Comparison of ENCODE assay signal across 1 cellular context in the genomic region with DNA sequence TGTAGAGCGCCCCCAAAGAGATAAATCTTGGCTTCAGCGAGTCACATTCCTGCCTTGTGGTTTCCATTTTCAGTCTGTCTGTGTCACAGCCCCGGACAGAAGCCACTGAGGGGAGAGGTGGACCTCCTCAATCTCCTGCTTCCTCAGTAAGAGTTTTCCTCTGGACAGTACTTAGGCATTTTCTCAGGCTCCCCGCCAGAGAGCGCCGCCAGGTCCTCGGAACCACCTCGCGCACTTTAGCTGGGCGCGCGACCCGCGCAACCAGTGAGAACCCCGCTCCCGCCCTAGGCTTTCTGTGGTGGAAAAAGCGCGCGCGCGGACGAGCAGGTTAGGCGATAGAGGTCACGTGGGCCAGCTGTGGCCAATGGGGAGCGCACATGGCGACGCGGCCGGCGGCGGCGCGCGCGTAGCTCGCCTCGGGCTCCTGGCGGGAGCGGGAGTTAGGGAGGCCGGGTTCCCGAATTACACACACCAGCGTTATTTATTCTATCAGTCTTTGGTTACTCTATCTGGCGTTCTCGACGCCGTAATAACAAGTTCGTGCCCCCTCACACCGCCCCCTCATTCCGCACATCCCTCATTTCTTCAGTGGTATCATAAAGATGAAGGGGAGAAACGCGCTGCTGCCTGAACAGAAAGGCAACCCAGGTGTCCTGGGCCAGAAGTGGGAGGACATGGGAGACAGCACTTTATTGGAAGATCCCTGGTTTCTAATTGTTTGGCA.
A peak's percentile ranks its signal among the peaks of the same experiment; 100 is the strongest.
TF ChIP-seq lines count a peak whose summit lies in the region.

No MANE protein-coding gene starts in this region.

TF ChIP-seq in K562, 482 proteins besides CTCF, POLR2A, EP300 and RAD21 (continued from another document and continues in another):
- TF ChIP-seq ZNF592 (IDR thresholded peaks at IDR 0.05) (peak; percentile 78), NRF1 (conservative IDR thresholded peaks at IDR 0.05 in 1 of 2, IDR thresholded peaks at IDR 0.05 in 1 of 2) (peak; percentile 91 to 92), ZNF780A (CRISPR knock-in tag; IDR thresholded peaks at IDR 0.05) (no peak), SP1 (CRISPR knock-in tag; IDR thresholded peaks at IDR 0.05) (peak; percentile 61; the same call in 1 of the 2 replicates), AFF1 (IDR thresholded peaks at IDR 0.05; ENCODE audit: low read depth in 1 of 2, partially characterized antibody in 2 of 2) (peak in 1 of 2 experiments; percentile 29), FOSL1 (tag; conservative IDR thresholded peaks at IDR 0.05) (peak; percentile 70; the same call in 1 of the 2 replicates), POLR2B (IDR thresholded peaks at IDR 0.05; ENCODE audit: low read depth, partially characterized antibody) (peak; percentile 76), ZNF239 (CRISPR knock-in tag; IDR thresholded peaks at IDR 0.05) (no peak), BACH1 (tag; IDR thresholded peaks at IDR 0.05) (peak; percentile 21; the same call in 1 of the 2 replicates), USF2 (CRISPR knock-in tag; IDR thresholded peaks at IDR 0.05) (peak; percentile 100), PHF8 (IDR thresholded peaks at IDR 0.05; ENCODE audit: borderline replicate concordance, low read length) (peak; percentile 88), ESRRB (CRISPR knock-in tag; IDR thresholded peaks at IDR 0.05; ENCODE audit: borderline replicate concordance) (no peak), ZKSCAN1 (IDR thresholded peaks at IDR 0.05; ENCODE audit: low read depth, low read length) (peak; percentile 45; the same call in 1 of the 2 replicates), BHLHE40 (IDR thresholded peaks at IDR 0.05; ENCODE audit: low read length) (peak; percentile 78), LCOR (CRISPR knock-in tag; IDR thresholded peaks at IDR 0.05) (peak; percentile 97), SRSF7 (optimal IDR thresholded peaks at IDR 0.05; ENCODE audit: low read depth, low read length) (no peak), CXXC5 (CRISPR knock-in tag; IDR thresholded peaks at IDR 0.05) (peak; percentile 95), ZC3H8 (IDR thresholded peaks at IDR 0.05) (no peak), SIN3A (IDR thresholded peaks at IDR 0.05; ENCODE audit: borderline replicate concordance in 2 of 2, control insufficient read depth in 1 of 2, low read depth in 2 of 2, low read length in 2 of 2) (0 out of 4 replicates have a peak, but pooled peaks of 1 of the 2 experiments have one; percentile 43), L3MBTL2 (IDR thresholded peaks at IDR 0.05) (peak; percentile 96), KDM5B (IDR thresholded peaks at IDR 0.05; ENCODE audit: insufficient replicate concordance, low read depth, low read length) (no peak), JUND (IDR thresholded peaks at IDR 0.05; ENCODE audit: borderline replicate concordance, low read depth, low read length) (peak; percentile 78), JUND (tag; IDR thresholded peaks at IDR 0.05; ENCODE audit: borderline replicate concordance, low read depth, low read length) (no peak; the same call in 2 of the 3 replicates), RBM17 (IDR thresholded peaks at IDR 0.05; ENCODE audit: borderline replicate concordance, low read depth, low read length) (no peak), EP400 (IDR thresholded peaks at IDR 0.05) (peak; percentile 76), RBM25 (IDR thresholded peaks at IDR 0.05; ENCODE audit: low read depth, low read length, severe bottlenecking) (peak; percentile 98), ZNF232 (CRISPR knock-in tag; IDR thresholded peaks at IDR 0.05) (no peak), ARID1B (IDR thresholded peaks at IDR 0.05) (no peak; the same call in 1 of the 2 replicates), XRCC3 (IDR thresholded peaks at IDR 0.05) (no peak)
- TF ChIP-seq, protein P1, sequence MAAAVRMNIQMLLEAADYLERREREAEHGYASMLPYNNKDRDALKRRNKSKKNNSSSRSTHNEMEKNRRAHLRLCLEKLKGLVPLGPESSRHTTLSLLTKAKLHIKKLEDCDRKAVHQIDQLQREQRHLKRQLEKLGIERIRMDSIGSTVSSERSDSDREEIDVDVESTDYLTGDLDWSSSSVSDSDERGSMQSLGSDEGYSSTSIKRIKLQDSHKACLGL (CRISPR knock-in tag; IDR thresholded peaks at IDR 0.05; ENCODE audit: borderline replicate concordance, poor library complexity, severe bottlenecking): no peak
- TF ChIP-seq, protein P2, sequence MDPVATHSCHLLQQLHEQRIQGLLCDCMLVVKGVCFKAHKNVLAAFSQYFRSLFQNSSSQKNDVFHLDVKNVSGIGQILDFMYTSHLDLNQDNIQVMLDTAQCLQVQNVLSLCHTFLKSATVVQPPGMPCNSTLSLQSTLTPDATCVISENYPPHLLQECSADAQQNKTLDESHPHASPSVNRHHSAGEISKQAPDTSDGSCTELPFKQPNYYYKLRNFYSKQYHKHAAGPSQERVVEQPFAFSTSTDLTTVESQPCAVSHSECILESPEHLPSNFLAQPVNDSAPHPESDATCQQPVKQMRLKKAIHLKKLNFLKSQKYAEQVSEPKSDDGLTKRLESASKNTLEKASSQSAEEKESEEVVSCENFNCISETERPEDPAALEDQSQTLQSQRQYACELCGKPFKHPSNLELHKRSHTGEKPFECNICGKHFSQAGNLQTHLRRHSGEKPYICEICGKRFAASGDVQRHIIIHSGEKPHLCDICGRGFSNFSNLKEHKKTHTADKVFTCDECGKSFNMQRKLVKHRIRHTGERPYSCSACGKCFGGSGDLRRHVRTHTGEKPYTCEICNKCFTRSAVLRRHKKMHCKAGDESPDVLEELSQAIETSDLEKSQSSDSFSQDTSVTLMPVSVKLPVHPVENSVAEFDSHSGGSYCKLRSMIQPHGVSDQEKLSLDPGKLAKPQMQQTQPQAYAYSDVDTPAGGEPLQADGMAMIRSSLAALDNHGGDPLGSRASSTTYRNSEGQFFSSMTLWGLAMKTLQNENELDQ (CRISPR knock-in tag; IDR thresholded peaks at IDR 0.05; ENCODE audit: borderline replicate concordance): peak; percentile 62; the same call in 1 of the 2 replicates
- TF ChIP-seq, protein P3, sequence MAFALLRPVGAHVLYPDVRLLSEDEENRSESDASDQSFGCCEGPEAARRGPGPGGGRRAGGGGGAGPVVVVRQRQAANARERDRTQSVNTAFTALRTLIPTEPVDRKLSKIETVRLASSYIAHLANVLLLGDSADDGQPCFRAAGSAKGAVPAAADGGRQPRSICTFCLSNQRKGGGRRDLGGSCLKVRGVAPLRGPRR (CRISPR knock-in tag; IDR thresholded peaks at IDR 0.05): 0 out of 2 replicates have a peak, but pooled peaks have one; percentile 74
- TF ChIP-seq, protein P4, sequence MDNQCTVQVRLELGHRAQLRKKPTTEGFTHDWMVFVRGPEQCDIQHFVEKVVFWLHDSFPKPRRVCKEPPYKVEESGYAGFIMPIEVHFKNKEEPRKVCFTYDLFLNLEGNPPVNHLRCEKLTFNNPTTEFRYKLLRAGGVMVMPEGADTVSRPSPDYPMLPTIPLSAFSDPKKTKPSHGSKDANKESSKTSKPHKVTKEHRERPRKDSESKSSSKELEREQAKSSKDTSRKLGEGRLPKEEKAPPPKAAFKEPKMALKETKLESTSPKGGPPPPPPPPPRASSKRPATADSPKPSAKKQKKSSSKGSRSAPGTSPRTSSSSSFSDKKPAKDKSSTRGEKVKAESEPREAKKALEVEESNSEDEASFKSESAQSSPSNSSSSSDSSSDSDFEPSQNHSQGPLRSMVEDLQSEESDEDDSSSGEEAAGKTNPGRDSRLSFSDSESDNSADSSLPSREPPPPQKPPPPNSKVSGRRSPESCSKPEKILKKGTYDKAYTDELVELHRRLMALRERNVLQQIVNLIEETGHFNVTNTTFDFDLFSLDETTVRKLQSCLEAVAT (IDR thresholded peaks at IDR 0.05): peak in 1 of 2 experiments; percentile 40; a peak in 1 of 4 replicates
- TF ChIP-seq, protein P5, sequence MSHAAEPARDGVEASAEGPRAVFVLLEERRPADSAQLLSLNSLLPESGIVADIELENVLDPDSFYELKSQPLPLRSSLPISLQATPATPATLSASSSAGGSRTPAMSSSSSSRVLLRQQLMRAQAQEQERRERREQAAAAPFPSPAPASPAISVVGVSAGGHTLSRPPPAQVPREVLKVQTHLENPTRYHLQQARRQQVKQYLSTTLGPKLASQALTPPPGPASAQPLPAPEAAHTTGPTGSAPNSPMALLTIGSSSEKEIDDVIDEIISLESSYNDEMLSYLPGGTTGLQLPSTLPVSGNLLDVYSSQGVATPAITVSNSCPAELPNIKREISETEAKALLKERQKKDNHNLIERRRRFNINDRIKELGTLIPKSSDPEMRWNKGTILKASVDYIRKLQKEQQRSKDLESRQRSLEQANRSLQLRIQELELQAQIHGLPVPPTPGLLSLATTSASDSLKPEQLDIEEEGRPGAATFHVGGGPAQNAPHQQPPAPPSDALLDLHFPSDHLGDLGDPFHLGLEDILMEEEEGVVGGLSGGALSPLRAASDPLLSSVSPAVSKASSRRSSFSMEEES (CRISPR knock-in tag; IDR thresholded peaks at IDR 0.05): peak; percentile 99
- TF ChIP-seq, protein P6, sequence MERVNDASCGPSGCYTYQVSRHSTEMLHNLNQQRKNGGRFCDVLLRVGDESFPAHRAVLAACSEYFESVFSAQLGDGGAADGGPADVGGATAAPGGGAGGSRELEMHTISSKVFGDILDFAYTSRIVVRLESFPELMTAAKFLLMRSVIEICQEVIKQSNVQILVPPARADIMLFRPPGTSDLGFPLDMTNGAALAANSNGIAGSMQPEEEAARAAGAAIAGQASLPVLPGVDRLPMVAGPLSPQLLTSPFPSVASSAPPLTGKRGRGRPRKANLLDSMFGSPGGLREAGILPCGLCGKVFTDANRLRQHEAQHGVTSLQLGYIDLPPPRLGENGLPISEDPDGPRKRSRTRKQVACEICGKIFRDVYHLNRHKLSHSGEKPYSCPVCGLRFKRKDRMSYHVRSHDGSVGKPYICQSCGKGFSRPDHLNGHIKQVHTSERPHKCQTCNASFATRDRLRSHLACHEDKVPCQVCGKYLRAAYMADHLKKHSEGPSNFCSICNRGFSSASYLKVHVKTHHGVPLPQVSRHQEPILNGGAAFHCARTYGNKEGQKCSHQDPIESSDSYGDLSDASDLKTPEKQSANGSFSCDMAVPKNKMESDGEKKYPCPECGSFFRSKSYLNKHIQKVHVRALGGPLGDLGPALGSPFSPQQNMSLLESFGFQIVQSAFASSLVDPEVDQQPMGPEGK (CRISPR knock-in tag; IDR thresholded peaks at IDR 0.05; ENCODE audit: borderline replicate concordance): 0 out of 2 replicates have a peak, but pooled peaks have one; percentile 8
